ENCODE assay signal across 9 cellular contexts in the genomic region with DNA sequence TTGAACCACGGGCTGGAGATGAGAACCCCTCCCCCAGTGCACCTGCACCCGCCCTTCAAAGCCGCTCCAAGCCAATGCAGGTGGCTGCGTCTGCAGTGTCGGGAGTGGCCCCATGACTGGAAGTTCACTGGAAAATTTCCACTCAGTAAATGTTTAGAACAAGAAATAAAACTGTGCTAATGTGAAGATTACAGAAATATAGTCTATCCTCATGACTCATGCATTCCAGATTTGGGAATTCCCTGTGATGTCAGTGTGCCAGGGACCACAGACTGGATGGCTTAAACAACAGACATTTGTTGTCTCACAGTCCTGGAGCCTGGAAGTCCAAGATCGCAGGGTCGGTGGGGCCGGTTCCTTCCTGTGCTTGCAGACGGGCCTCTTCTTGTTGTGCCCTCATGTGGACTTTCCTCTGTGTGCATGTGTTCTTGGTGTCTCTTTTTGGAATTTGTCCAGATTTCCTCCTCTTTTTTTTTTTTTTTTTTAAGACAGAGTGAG. TPM values are rescaled to one million over a fixed set of nuclear protein-coding genes. Genes with fewer than 3 reads are reported as not detected.
"Had no signal": no experiment of that assay in that cellular context is flagged by ENCODE, and none has a peak within 500 bp of the region (broad histone marks: within the 10 kb centered on the region; RNA-seq: fewer than 3 reads in every experiment).

No MANE protein-coding gene starts in this region.

RNA-seq across cellular contexts. Expression of gene CRYAA, which starts 6.1 kb away (rescaled TPM):
- total RNA-seq: activated CD4-positive, alpha-beta memory T cell treated with anti-CD3 and anti-CD28 coated beads for 36 hours; activated CD4-positive, alpha-beta T cell treated with anti-CD3 and anti-CD28 coated beads, Interleukin-2, amount 10 ng/mL, durations not matched to agents 7 days and 5 days; activated naive CD4-positive, alpha-beta T cell treated with anti-CD3 and anti-CD28 coated beads, Interleukin-2, amount 50 U/mL, for 72 hours; activated T-cell treated with anti-CD3 and anti-CD28 coated beads, Interleukin-2, amount 50 U/mL, for 4 hours; ascending aorta; K562; OCI-LY7; Peyer's patch; T-helper 2 cell treated with Interferon-gamma antibody and Interleukin-4, amounts not matched to agents 100 ng/mL and 5 ng/mL, for 36 hours had no signal
- polyA plus RNA-seq: K562 had no signal
